ENCODE assay signal across 21 cellular contexts in genomic region chr3:176431986-176432385, GRCh38.
DNase-seq lines count a peak whose midpoint lies in the region; TF ChIP-seq lines count a peak whose summit lies in the region.
"Had no signal": no experiment of that assay in that cellular context is flagged by ENCODE, and none has a peak within 500 bp of the region (broad histone marks: within the 10 kb centered on the region; RNA-seq: fewer than 3 reads in every experiment).

No MANE protein-coding gene starts in this region.

- H3K36me3 Mint-ChIP-seq in HFFc6 (ENCODE audit: low read depth): no peaks in the 10 kb centered on the region
- H3K36me3 Mint-ChIP-seq: CD14-positive monocyte, IgD-negative memory B cell had no signal

- no peak overlapping the region for H3K27ac Mint-ChIP-seq in HFFc6
- H3K27ac Mint-ChIP-seq: CD14-positive monocyte, IgD-negative memory B cell had no signal

- H3K4me3 Mint-ChIP-seq in HFFc6: no peak overlapping the region
- H3K4me3 Mint-ChIP-seq: CD14-positive monocyte, IgD-negative memory B cell had no signal

- H3K9me3 Mint-ChIP-seq in HFFc6: no peaks in the 10 kb centered on the region
- H3K9me3 Mint-ChIP-seq: CD14-positive monocyte, IgD-negative memory B cell had no signal

- H3K4me1 Mint-ChIP-seq in HFFc6 (ENCODE audit: low read depth): peaks cover 36% of the 10 kb centered on the region
- H3K4me1 Mint-ChIP-seq: CD14-positive monocyte, IgD-negative memory B cell had no signal

- DNase-seq in HFFc6 (peak; percentile 11), SK-MEL-5 (ENCODE audit: low read depth, low spot score) (peak; percentile 38), fibroblast of peridontal ligament (ENCODE audit: extremely low read depth) (peak; percentile 86), kidney tubule cell (ENCODE audit: low spot score) (no peak), AG20443 (ENCODE audit: low spot score) (no peak), NCI-H146 (lab: John Stamatoyannopoulos, UW) (no peak), NCI-H1092 treated with DMSO at 0.1 percent for 48 hours (lab: John Stamatoyannopoulos, UW) (no peak)
- DNase-seq: ACHN, DMS79 treated with DMSO at 0.1 percent for 48 hours, GDM1, GOT3, Karpas-422, MM.1S, NCI-H1092, NCI-H1694, NCI-H2081 treated with DMSO at 0.1 percent for 48 hours, NCI-H774, OCI-M1, SHP77 had no signal

- TF ChIP-seq CTCF in HFFc6 (IDR thresholded peaks at IDR 0.05): no peak

- H3K27me3 Mint-ChIP-seq in HFFc6 (ENCODE audit: insufficient read depth): no peaks in the 10 kb centered on the region
- H3K27me3 Mint-ChIP-seq: IgD-negative memory B cell had no signal

- in situ Hi-C loops in SK-MEL-5 (cut with HindIII; ENCODE audit: low pct_unique_long_range_greater_than_20kb, low sequenced_read_pairs): no loop called here

Comparison
In these comparisons a context has a peak if more than half of its experiments do, and no peak if none do; other contexts are left out.
1. DNase-seq: peak in HFFc6 (single experiment), SK-MEL-5 (single experiment) and fibroblast of peridontal ligament (single experiment); none in kidney tubule cell (single experiment), AG20443 (single experiment), NCI-H146 (single experiment) and NCI-H1092 treated with DMSO at 0.1 percent for 48 hours (single experiment).